19 cellular contexts compared by ENCODE assay signal in the genomic region with DNA sequence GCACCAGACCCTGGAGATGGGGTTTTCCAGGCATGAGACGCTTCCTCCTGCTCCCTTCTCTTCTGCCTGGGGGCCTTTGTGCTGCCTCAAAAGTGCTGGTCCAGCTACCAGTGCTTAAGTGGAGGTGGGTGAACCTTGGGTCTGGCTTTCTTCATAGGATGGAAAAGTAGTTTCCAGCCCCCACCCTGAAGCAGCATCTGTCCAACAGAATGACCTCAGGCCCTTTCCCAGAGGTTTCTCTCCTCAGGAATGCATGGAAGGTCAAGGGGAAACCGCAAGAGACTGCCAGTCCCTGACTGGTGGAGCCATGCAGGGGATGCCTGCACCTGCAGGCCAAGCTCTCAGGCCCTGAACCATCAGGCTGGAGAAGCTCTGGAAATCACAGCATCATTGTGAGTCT.
DNase-seq lines count a peak whose midpoint lies in the region; ATAC-seq, FAIRE-seq and TF ChIP-seq lines count a peak whose summit lies in the region.
"Had no signal": no experiment of that assay in that cellular context is flagged by ENCODE, and none has a peak within 500 bp of the region (broad histone marks: within the 10 kb centered on the region; RNA-seq: fewer than 3 reads in every experiment).

No MANE protein-coding gene starts in this region.

- H3K4ac ChIP-seq in neuronal stem cell (ENCODE audit: low read length): no peak overlapping the region

- no peak overlapping the region for H2BK120ac ChIP-seq in neuronal stem cell (ENCODE audit: low read depth, low read length)

- DNase-seq in AG04450 (ENCODE audit: low read depth, low spot score): peak; percentile 10
- peak; percentile 22 for DNase-seq in ELF-1 (ENCODE audit: low read depth, low spot score)
- DNase-seq in fibroblast of villous mesenchyme (ENCODE audit: low read depth): peak; percentile 4
- DNase-seq in urothelium cell line (ENCODE audit: low spot score): peak; percentile 17
- no peak for DNase-seq in neuronal stem cell (ENCODE audit: low spot score)
- no peak for DNase-seq in stomach
- DNase-seq: 8988T; BE2C; C1 segment of cervical spinal cord; CD4-positive, CD25-positive, alpha-beta regulatory T cell; CD8-positive, alpha-beta memory T cell; COR-L47; DMS 273 treated with DMSO at 0.1 percent for 48 hours; DMS53; DND-41; GF-D8 had no signal

- H3K14ac ChIP-seq in neuronal stem cell (ENCODE audit: low read length): no peak overlapping the region

- H2BK12ac ChIP-seq in neuronal stem cell (ENCODE audit: low read length): no peak overlapping the region

- no peak overlapping the region for H3K18ac ChIP-seq in neuronal stem cell (ENCODE audit: low read length)

- H3K36me3 ChIP-seq in neuronal stem cell (replicated peaks in 1 of 2; ENCODE audit: control insufficient read depth in 2 of 2, insufficient read depth in 2 of 2, low read length in 2 of 2): no peaks in the 10 kb centered on the region
- H3K36me3 ChIP-seq in stomach: no peaks in the 10 kb centered on the region
- H3K36me3 ChIP-seq: BE2C had no signal

- no peaks in the 10 kb centered on the region for H3K79me1 ChIP-seq in neuronal stem cell (ENCODE audit: low read depth, low read length)

- H3K4me1 ChIP-seq in neuronal stem cell (ENCODE audit: control insufficient read depth in 2 of 2, insufficient read depth in 1 of 2, low read depth in 1 of 2, low read length in 2 of 2): no peaks in the 10 kb centered on the region
- no peaks in the 10 kb centered on the region for H3K4me1 ChIP-seq in stomach
- H3K4me1 ChIP-seq: BE2C had no signal

- CTCF ChIA-PET in AG04450 (lab: Charles Lee): no interaction called here

- no peak overlapping the region for H2AFZ ChIP-seq in neuronal stem cell (ENCODE audit: low read length)
- H2AFZ ChIP-seq: GM23338 had no signal

- H3K27ac ChIP-seq in AG04450 (ENCODE audit: low read depth, low read length) (no peak overlapping the region), neuronal stem cell (replicated peaks; ENCODE audit: low read length) (no peak overlapping the region), stomach (no peak overlapping the region)

- no CpG with 5 or more reads among the region's 2 CpGs for WGBS in neuronal stem cell (ENCODE audit: extremely low coverage in 2 of 2, insufficient read length in 2 of 2, insufficient replicate concordance in 1 of 2), 2 donors
- WGBS in stomach, 5 donors: 36 to 87% (median 75%) methylated on average over 2 of the region's 2 CpGs

- H2BK15ac ChIP-seq in neuronal stem cell (ENCODE audit: low read length): no peak overlapping the region

- no peak overlapping the region for H4K8ac ChIP-seq in neuronal stem cell (ENCODE audit: low read depth, low read length)

- peaks cover 2% of the 10 kb centered on the region for H3K9me3 ChIP-seq in AG04450 (ENCODE audit: control insufficient read depth, insufficient read depth, low read length)
- no peaks in the 10 kb centered on the region for H3K9me3 ChIP-seq in neuronal stem cell (replicated peaks in 1 of 2; ENCODE audit: control insufficient read depth in 2 of 2, insufficient read depth in 1 of 2, low read depth in 1 of 2, low read length in 2 of 2)
- peaks cover 0 to 10% (median 0%) of the 10 kb centered on the region in 4 donors for H3K9me3 ChIP-seq in stomach
- H3K9me3 ChIP-seq: BE2C had no signal

- H3K9ac ChIP-seq in neuronal stem cell (ENCODE audit: low read depth, low read length, poor library complexity): no peak overlapping the region

- H2AK5ac ChIP-seq in neuronal stem cell (ENCODE audit: low read depth, low read length): no peak overlapping the region

- TF ChIP-seq CTCF in AG04450 (IDR thresholded peaks at IDR 0.05; ENCODE audit: low read depth, low read length) (no peak), fibroblast of villous mesenchyme (IDR thresholded peaks at IDR 0.05; ENCODE audit: insufficient read depth, low read depth, low read length) (no peak), stomach (IDR thresholded peaks at IDR 0.05) (no peak)

- TF ChIP-seq EP300 in stomach (IDR thresholded peaks at IDR 0.05): no peak

- intact Hi-C loops in stomach (cut with DNase I; ENCODE audit: low total_unique reads): no loop called here

- no peak overlapping the region for H4K91ac ChIP-seq in neuronal stem cell (ENCODE audit: low read depth, low read length, poor library complexity)

- H3K27me3 ChIP-seq in AG04450 (ENCODE audit: control insufficient read depth, insufficient read depth, low read length) (no peaks in the 10 kb centered on the region), neuronal stem cell (ENCODE audit: control insufficient read depth in 3 of 3, insufficient read depth in 3 of 3, low read depth in 1 of 3, low read length in 3 of 3) (no peaks in the 10 kb centered on the region), stomach (peaks cover 0 to 16% (median 0%) of the 10 kb centered on the region in 3 donors)
- H3K27me3 ChIP-seq: BE2C had no signal

- no peak for ATAC-seq in SK-N-SH treated with all-trans-retinoic acid at 6 μM for 48 hours
- ATAC-seq: GM12878, GM23338 had no signal

- no peak overlapping the region for H3K4me2 ChIP-seq in neuronal stem cell (ENCODE audit: insufficient read depth, low read length, poor library complexity, severe bottlenecking)
- H3K4me2 ChIP-seq: GM23338 had no signal

- no peak overlapping the region for H3K23ac ChIP-seq in neuronal stem cell (ENCODE audit: low read depth, low read length, poor library complexity)

- H2BK5ac ChIP-seq in neuronal stem cell (ENCODE audit: low read length): no peak overlapping the region

- H3K4me3 ChIP-seq in AG04450 (ENCODE audit: low read depth, low read length): no peak overlapping the region
- H3K4me3 ChIP-seq in fibroblast of villous mesenchyme (ENCODE audit: low read depth, low read length): no peak overlapping the region
- H3K4me3 ChIP-seq in neuronal stem cell (ENCODE audit: low read length in 2 of 2): no peak overlapping the region
- H3K4me3 ChIP-seq in stomach: no peak overlapping the region
- H3K4me3 ChIP-seq: GM12878, GM23338 had no signal

- TF ChIP-seq POLR2A in stomach (IDR thresholded peaks at IDR 0.05): no peak

- POLR2A ChIA-PET in AG04450 (lab: Yijun Ruan, JAX): no interaction called here

- FAIRE-seq in urothelium cell line (lab: Jason Lieb, UNC): no peak
- FAIRE-seq: GM12878 had no signal

TF ChIP-seq in SK-N-SH treated with all-trans-retinoic acid at 6 μM for 48 hours, 23 proteins besides CTCF, POLR2A, EP300 and RAD21 (continues in another document):
- TF ChIP-seq CREB5 (CRISPR knock-in tag; IDR thresholded peaks at IDR 0.05; ENCODE audit: low read depth): no peak
- no peak for TF ChIP-seq SNAI2 (CRISPR knock-in tag; IDR thresholded peaks at IDR 0.05)
- TF ChIP-seq, protein P1, sequence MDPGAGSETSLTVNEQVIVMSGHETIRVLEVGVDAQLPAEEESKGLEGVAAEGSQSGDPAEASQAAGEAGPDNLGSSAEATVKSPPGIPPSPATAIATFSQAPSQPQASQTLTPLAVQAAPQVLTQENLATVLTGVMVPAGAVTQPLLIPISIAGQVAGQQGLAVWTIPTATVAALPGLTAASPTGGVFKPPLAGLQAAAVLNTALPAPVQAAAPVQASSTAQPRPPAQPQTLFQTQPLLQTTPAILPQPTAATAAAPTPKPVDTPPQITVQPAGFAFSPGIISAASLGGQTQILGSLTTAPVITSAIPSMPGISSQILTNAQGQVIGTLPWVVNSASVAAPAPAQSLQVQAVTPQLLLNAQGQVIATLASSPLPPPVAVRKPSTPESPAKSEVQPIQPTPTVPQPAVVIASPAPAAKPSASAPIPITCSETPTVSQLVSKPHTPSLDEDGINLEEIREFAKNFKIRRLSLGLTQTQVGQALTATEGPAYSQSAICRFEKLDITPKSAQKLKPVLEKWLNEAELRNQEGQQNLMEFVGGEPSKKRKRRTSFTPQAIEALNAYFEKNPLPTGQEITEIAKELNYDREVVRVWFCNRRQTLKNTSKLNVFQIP (CRISPR knock-in tag; IDR thresholded peaks at IDR 0.05; ENCODE audit: borderline replicate concordance, low read depth): no peak
- TF ChIP-seq, protein P2, sequence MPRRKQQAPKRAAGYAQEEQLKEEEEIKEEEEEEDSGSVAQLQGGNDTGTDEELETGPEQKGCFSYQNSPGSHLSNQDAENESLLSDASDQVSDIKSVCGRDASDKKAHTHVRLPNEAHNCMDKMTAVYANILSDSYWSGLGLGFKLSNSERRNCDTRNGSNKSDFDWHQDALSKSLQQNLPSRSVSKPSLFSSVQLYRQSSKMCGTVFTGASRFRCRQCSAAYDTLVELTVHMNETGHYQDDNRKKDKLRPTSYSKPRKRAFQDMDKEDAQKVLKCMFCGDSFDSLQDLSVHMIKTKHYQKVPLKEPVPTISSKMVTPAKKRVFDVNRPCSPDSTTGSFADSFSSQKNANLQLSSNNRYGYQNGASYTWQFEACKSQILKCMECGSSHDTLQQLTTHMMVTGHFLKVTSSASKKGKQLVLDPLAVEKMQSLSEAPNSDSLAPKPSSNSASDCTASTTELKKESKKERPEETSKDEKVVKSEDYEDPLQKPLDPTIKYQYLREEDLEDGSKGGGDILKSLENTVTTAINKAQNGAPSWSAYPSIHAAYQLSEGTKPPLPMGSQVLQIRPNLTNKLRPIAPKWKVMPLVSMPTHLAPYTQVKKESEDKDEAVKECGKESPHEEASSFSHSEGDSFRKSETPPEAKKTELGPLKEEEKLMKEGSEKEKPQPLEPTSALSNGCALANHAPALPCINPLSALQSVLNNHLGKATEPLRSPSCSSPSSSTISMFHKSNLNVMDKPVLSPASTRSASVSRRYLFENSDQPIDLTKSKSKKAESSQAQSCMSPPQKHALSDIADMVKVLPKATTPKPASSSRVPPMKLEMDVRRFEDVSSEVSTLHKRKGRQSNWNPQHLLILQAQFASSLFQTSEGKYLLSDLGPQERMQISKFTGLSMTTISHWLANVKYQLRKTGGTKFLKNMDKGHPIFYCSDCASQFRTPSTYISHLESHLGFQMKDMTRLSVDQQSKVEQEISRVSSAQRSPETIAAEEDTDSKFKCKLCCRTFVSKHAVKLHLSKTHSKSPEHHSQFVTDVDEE (CRISPR knock-in tag; IDR thresholded peaks at IDR 0.05): no peak
- no peak for TF ChIP-seq ZNF70 (CRISPR knock-in tag; IDR thresholded peaks at IDR 0.05)
- no peak for TF ChIP-seq BACH2 (CRISPR knock-in tag; IDR thresholded peaks at IDR 0.05; ENCODE audit: borderline replicate concordance)
- TF ChIP-seq ESRRG (CRISPR knock-in tag; IDR thresholded peaks at IDR 0.05): no peak
- no peak for TF ChIP-seq GLIS3 (CRISPR knock-in tag; IDR thresholded peaks at IDR 0.05)
- no peak for TF ChIP-seq ZFP3 (CRISPR knock-in tag; IDR thresholded peaks at IDR 0.05)
- no peak for TF ChIP-seq TCF4 (CRISPR knock-in tag; IDR thresholded peaks at IDR 0.05; ENCODE audit: borderline replicate concordance)

Comparison
In these comparisons a context has a peak if more than half of its experiments do, and no peak if none do; other contexts are left out.
1. DNase-seq: peak in AG04450 (single experiment), ELF-1 (single experiment), fibroblast of villous mesenchyme (single experiment) and urothelium cell line (single experiment); none in neuronal stem cell (single experiment) and stomach (single experiment).